In the genomic region with DNA sequence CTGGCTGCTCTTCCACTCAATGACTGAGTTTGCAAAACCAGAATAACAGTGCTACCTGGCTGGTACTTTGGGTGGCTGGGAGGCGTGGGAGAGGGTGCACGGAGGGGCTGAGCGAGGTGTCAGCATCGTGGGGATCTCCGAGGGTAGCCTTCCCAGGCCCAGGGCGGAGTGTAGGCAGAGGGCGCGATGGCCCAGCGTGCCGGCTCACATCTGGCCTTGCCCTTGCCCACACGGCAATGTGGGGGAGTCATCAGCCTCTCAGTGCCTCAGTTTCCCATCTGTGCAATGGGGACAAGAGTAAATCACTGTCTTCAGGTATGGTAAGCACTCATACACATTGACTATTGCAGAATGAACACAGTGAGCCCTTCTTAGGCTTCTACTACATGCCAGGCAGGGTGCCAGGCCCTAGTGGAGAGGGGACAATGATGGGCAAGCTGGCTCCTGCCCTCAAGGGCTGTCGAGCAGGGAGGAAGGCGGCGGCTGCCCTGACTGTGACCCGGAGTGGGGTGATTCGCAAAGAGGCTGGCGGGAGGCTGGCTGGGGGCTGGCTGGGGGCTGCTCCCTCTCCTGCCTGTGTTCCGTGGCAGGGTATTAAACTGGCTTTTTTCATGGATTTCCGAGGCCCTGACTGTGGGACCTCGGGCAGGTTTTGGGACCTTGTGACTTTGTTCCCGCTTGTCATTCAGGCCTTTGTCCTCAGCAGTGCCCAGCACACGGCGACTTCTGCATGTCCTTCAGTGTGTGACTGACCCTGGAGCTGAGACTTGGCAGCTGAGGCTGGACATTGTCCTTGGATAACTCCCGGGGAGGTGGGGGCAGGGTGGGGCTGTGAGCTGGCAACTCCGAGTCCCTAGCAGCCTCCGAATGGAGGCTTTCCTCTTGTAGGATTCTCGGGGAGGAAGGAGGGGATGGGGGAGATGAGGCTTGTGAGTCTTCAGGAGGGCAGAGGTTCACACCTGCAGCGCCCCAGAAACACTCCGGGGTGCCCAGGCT, we compare ENCODE assay signal across 9 cellular contexts.
DNase-seq lines count a peak whose midpoint lies in the region; ATAC-seq and TF ChIP-seq lines count a peak whose summit lies in the region.
"Had no signal": no experiment of that assay in that cellular context is flagged by ENCODE, and none has a peak within 500 bp of the region (broad histone marks: within the 10 kb centered on the region; RNA-seq: fewer than 3 reads in every experiment).

No MANE protein-coding gene starts in this region.

- H3K4me1 Mint-ChIP-seq in activated CD8-positive, alpha-beta memory T cell treated with anti-CD3 and anti-CD28 coated beads, Interleukin-2, amount 10 ng/mL, durations not matched to agents 7 days and 5 days, result peaks cover 84% of the 10 kb centered on the region
- H3K4me1 Mint-ChIP-seq in MCF 10A (ENCODE audit: insufficient read depth, unreplicated experiment), result peaks cover 8% of the 10 kb centered on the region

- H3K4me3 ChIP-seq in mesodermal cell (ENCODE audit: extremely low read depth, insufficient read depth, low read length, poor library complexity, severe bottlenecking) (no peak overlapping the region), upper lobe of left lung (no peak overlapping the region)

- no peak for DNase-seq in activated CD8-positive, alpha-beta memory T cell treated with anti-CD3 and anti-CD28 coated beads, Interleukin-2, amount 10 ng/mL, durations not matched to agents 7 days and 5 days
- no peak for DNase-seq in activated CD8-positive, alpha-beta memory T cell treated with anti-CD3 and anti-CD28 coated beads, Interleukin-2, amount 50 U/mL, for 4 hours
- DNase-seq in MCF 10A (ENCODE audit: unreplicated experiment) (peak; percentile 33), upper lobe of left lung (peak in 1 of 2 donors; percentile 60), NCI-H1436 (lab: John Stamatoyannopoulos, UW) (no peak), middle frontal gyrus (ENCODE audit: extremely low spot score, low spot score) (no peak)
- no peak for DNase-seq in activated CD4-positive, alpha-beta T cell treated with anti-CD3 and anti-CD28 coated beads, Interleukin-2, amount 50 U/mL, for 4 hours
- DNase-seq: SHP77 had no signal

- no peaks in the 10 kb centered on the region for H3K27me3 Mint-ChIP-seq in activated CD8-positive, alpha-beta memory T cell treated with anti-CD3 and anti-CD28 coated beads, Interleukin-2, amount 10 ng/mL, durations not matched to agents 7 days and 5 days
- no peaks in the 10 kb centered on the region for H3K27me3 Mint-ChIP-seq in MCF 10A (ENCODE audit: insufficient read depth, unreplicated experiment)

- H3K27me3 ChIP-seq in upper lobe of left lung, result no peaks in the 10 kb centered on the region

- BruUV-seq in MCF 10A (replicated peaks; lab: Mats Ljungman, UMichigan), result no TSS peak

- peak overlapping the region; percentile 3 for H3K27ac ChIP-seq in mesodermal cell (ENCODE audit: low read depth, low read length, severe bottlenecking)
- peak overlapping the region; percentile 71 to 91 (median 82) for H3K27ac ChIP-seq in upper lobe of left lung

- CTCF ChIA-PET in activated CD8-positive, alpha-beta memory T cell treated with anti-CD3 and anti-CD28 coated beads, Interleukin-2, amount 10 ng/mL, durations not matched to agents 7 days and 5 days (lab: Charles Lee), result interaction anchor here (1.5 to 3.0 kb wide), 4 partner anchors 8 to 52 kb away, joined by 7 to 14 read pairs (median 10); no protein-coding TSS in a partner anchor
- CTCF ChIA-PET in MCF 10A (lab: Yijun Ruan, JAX), result no interaction called here

- no peak for ATAC-seq in activated CD8-positive, alpha-beta memory T cell treated with anti-CD3 and anti-CD28 coated beads, Interleukin-2, amount 10 ng/mL, durations not matched to agents 7 days and 5 days
- no peak for ATAC-seq in upper lobe of left lung (ENCODE audit: low FRiP score in 2 of 2)

- no peaks in the 10 kb centered on the region for H3K9me3 ChIP-seq in mesodermal cell (ENCODE audit: control insufficient read depth, low read length)
- H3K9me3 ChIP-seq in upper lobe of left lung, result no peaks in the 10 kb centered on the region

- H3K27ac Mint-ChIP-seq in activated CD8-positive, alpha-beta memory T cell treated with anti-CD3 and anti-CD28 coated beads, Interleukin-2, amount 10 ng/mL, durations not matched to agents 7 days and 5 days, result peak overlapping the region; percentile 72
- H3K27ac Mint-ChIP-seq in MCF 10A (ENCODE audit: low read depth, unreplicated experiment), result no peak overlapping the region

- H3K36me3 ChIP-seq in mesodermal cell (ENCODE audit: control insufficient read depth, insufficient read depth, low read length), result peaks cover 5% of the 10 kb centered on the region
- peaks cover 0 to 3% (median 0%) of the 10 kb centered on the region in 4 donors for H3K36me3 ChIP-seq in upper lobe of left lung

- TF ChIP-seq POLR2A in upper lobe of left lung (IDR thresholded peaks at IDR 0.05), result no peak

- no peaks in the 10 kb centered on the region for H3K36me3 Mint-ChIP-seq in activated CD8-positive, alpha-beta memory T cell treated with anti-CD3 and anti-CD28 coated beads, Interleukin-2, amount 10 ng/mL, durations not matched to agents 7 days and 5 days
- H3K36me3 Mint-ChIP-seq in MCF 10A (ENCODE audit: insufficient read depth, unreplicated experiment), result peaks cover 49% of the 10 kb centered on the region

- TF ChIP-seq EP300 in upper lobe of left lung (IDR thresholded peaks at IDR 0.05), result no peak

- 88 to 92% methylated on average over 24 to 29 of the region's 29 CpGs for WGBS in mesodermal cell (ENCODE audit: insufficient coverage in 2 of 2), 2 experiments
- WGBS in upper lobe of left lung, 2 donors, result 60 to 72% methylated on average over 27 to 29 of the region's 29 CpGs

- H3K4me3 Mint-ChIP-seq in activated CD8-positive, alpha-beta memory T cell treated with anti-CD3 and anti-CD28 coated beads, Interleukin-2, amount 10 ng/mL, durations not matched to agents 7 days and 5 days, result no peak overlapping the region
- no peak overlapping the region for H3K4me3 Mint-ChIP-seq in MCF 10A (ENCODE audit: unreplicated experiment)

- TF ChIP-seq CTCF in MCF 10A (IDR thresholded peaks at IDR 0.05; ENCODE audit: unreplicated experiment) (no peak), upper lobe of left lung (IDR thresholded peaks at IDR 0.05) (no peak)

- H3K9me3 Mint-ChIP-seq in activated CD8-positive, alpha-beta memory T cell treated with anti-CD3 and anti-CD28 coated beads, Interleukin-2, amount 10 ng/mL, durations not matched to agents 7 days and 5 days (ENCODE audit: low read depth), result no peaks in the 10 kb centered on the region
- H3K9me3 Mint-ChIP-seq in MCF 10A (ENCODE audit: unreplicated experiment), result no peaks in the 10 kb centered on the region

- POLR2A ChIA-PET in MCF 10A (lab: Yijun Ruan, JAX), result no interaction called here

- H3K4me1 ChIP-seq in mesodermal cell (ENCODE audit: control insufficient read depth, insufficient read depth, low read length, poor library complexity, severe bottlenecking), result peaks cover 74% of the 10 kb centered on the region
- peaks cover 95 to 98% (median 96%) of the 10 kb centered on the region in 4 donors for H3K4me1 ChIP-seq in upper lobe of left lung

- intact Hi-C loops in MCF 10A (cut with micrococcal nuclease), result no loop called here
